In the genomic region with DNA sequence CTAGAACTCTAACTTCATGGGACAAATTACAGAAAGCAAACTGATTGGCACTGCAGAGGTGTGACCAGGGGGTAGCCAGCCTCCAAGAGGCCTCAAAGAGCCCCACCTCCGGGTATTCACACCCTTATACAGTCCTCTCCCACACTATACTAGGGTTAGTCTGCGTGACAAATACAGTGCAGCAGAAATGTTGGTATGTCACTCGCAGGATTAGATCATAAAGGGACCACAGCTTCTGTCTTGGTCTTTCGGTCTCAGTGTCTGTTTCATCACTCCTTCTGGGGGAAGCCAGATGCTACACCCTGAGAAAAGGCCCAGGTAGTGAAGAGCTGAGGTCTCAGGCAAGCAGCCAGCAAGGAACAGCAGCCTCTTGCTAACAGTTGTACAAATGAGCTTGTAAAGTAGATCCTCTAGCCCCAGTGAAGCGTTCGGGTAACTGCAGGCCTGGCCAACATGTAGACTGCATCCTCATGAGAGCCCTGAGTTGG, we compare ENCODE assay signal across 9 cellular contexts.
DNase-seq lines count a peak whose midpoint lies in the region; ATAC-seq and TF ChIP-seq lines count a peak whose summit lies in the region.
"Had no signal": no experiment of that assay in that cellular context is flagged by ENCODE, and none has a peak within 500 bp of the region (broad histone marks: within the 10 kb centered on the region; RNA-seq: fewer than 3 reads in every experiment).

No MANE protein-coding gene starts in this region.

- no peaks in the 10 kb centered on the region for H3K9me3 Mint-ChIP-seq in endothelial cell (ENCODE audit: unreplicated experiment)

- H3K27me3 Mint-ChIP-seq in endothelial cell (ENCODE audit: unreplicated experiment) = no peaks in the 10 kb centered on the region

- TF ChIP-seq CTCF in endothelial cell (IDR thresholded peaks at IDR 0.05; ENCODE audit: unreplicated experiment) = no peak

- DNase-seq in posterior vena cava (ENCODE audit: low spot score) = peak; percentile 29
- no peak for DNase-seq in NOMO-1 treated with DMSO at 0.1 percent for 48 hours (lab: John Stamatoyannopoulos, UW; ENCODE audit: unreplicated experiment)
- no peak for DNase-seq in COR-L47 (lab: John Stamatoyannopoulos, UW)
- no peak for DNase-seq in ecto neural progenitor cell (ENCODE audit: low spot score)
- no peak for DNase-seq in endothelial cell (ENCODE audit: low spot score)
- DNase-seq: NCI-H69 had no signal

- no peak overlapping the region for H3K27ac Mint-ChIP-seq in endothelial cell (ENCODE audit: unreplicated experiment)

- peaks cover 16% of the 10 kb centered on the region for H3K36me3 Mint-ChIP-seq in endothelial cell (ENCODE audit: low read depth, unreplicated experiment)

- no peak overlapping the region for H3K4me3 Mint-ChIP-seq in endothelial cell (ENCODE audit: unreplicated experiment)

- intact Hi-C loops in posterior vena cava (cut with DNase I) = no loop called here

- peak; percentile 91 for ATAC-seq in GM18499 (IDR thresholded peaks at IDR 0.05; ENCODE audit: insufficient read depth, unreplicated experiment)
- peak; percentile 95 for ATAC-seq in GM21390 (IDR thresholded peaks at IDR 0.05; ENCODE audit: unreplicated experiment)
- peak; percentile 93 for ATAC-seq in HG03439 (IDR thresholded peaks at IDR 0.05; ENCODE audit: unreplicated experiment)

- no peaks in the 10 kb centered on the region for H3K4me1 Mint-ChIP-seq in endothelial cell (ENCODE audit: unreplicated experiment)
